1 cellular context compared by ENCODE assay signal in genomic region chr1:42657981-42658879, GRCh38.
TF ChIP-seq lines count a peak whose summit lies in the region.

TSS of gene PPIH (plus strand) at chr1:42658423. CDS start at chr1:42658447, 24 bp downstream.

TF ChIP-seq in K562, 482 proteins besides CTCF, POLR2A, EP300 and RAD21 (continued from another document and continues in another):
- no peak for TF ChIP-seq CHD4 (IDR thresholded peaks at IDR 0.05; ENCODE audit: insufficient read depth, insufficient replicate concordance, low read depth, low read length, poor library complexity, severe bottlenecking)
- TF ChIP-seq TFAP4 (CRISPR knock-in tag; IDR thresholded peaks at IDR 0.05; ENCODE audit: borderline replicate concordance) = peak; percentile 86
- no peak for TF ChIP-seq ZNF41 (CRISPR knock-in tag; conservative IDR thresholded peaks at IDR 0.05)
- TF ChIP-seq POU5F1 (IDR thresholded peaks at IDR 0.05; ENCODE audit: borderline replicate concordance, low read depth, low read length, partially characterized antibody) = no peak
- TF ChIP-seq HCFC1 (IDR thresholded peaks at IDR 0.05; ENCODE audit: low read depth, low read length) = peak; percentile 85
- TF ChIP-seq ZBTB8A (IDR thresholded peaks at IDR 0.05; ENCODE audit: partially characterized antibody) = no peak
- TF ChIP-seq ETS2 (tag; IDR thresholded peaks at IDR 0.05; ENCODE audit: borderline replicate concordance, poor library complexity, severe bottlenecking) = no peak
- peak; percentile 54; the same call in 1 of the 2 replicates for TF ChIP-seq MTA1 (IDR thresholded peaks at IDR 0.05; ENCODE audit: borderline replicate concordance)
- peak; percentile 99 for TF ChIP-seq NR2C2 (CRISPR knock-in tag; IDR thresholded peaks at IDR 0.05)
- TF ChIP-seq NR2C2 (tag; IDR thresholded peaks at IDR 0.05) = peak; percentile 100
- no peak for TF ChIP-seq BRD9 (IDR thresholded peaks at IDR 0.05; ENCODE audit: low read depth, partially characterized antibody)
- TF ChIP-seq CCAR2 (IDR thresholded peaks at IDR 0.05; ENCODE audit: low read depth, low read length) = no peak
- TF ChIP-seq SOX6 (IDR thresholded peaks at IDR 0.05) = peak; percentile 69
- TF ChIP-seq C11orf30 (IDR thresholded peaks at IDR 0.05; ENCODE audit: low read depth) = peak; percentile 96
- peak in 1 of 2 experiments; percentile 92; a peak in 2 of 4 replicates for TF ChIP-seq KDM4B (IDR thresholded peaks at IDR 0.05; ENCODE audit: borderline replicate concordance in 2 of 2, low read depth in 1 of 2)
- TF ChIP-seq ZNF551 (CRISPR knock-in tag; IDR thresholded peaks at IDR 0.05) = no peak
- no peak for TF ChIP-seq ZNF707 (CRISPR knock-in tag; conservative IDR thresholded peaks at IDR 0.05)
- TF ChIP-seq NFIX (CRISPR knock-in tag; IDR thresholded peaks at IDR 0.05; ENCODE audit: low read depth) = no peak
- peak; percentile 80 for TF ChIP-seq NFRKB (IDR thresholded peaks at IDR 0.05; ENCODE audit: low read depth)
- TF ChIP-seq ARID2 (IDR thresholded peaks at IDR 0.05) = no peak
- no peak; the same call in 1 of the 2 replicates for TF ChIP-seq KLF1 (tag; IDR thresholded peaks at IDR 0.05)
- no peak for TF ChIP-seq IRF1 (CRISPR knock-in tag; IDR thresholded peaks at IDR 0.05; ENCODE audit: borderline replicate concordance)
- no peak for TF ChIP-seq SRSF3 (IDR thresholded peaks at IDR 0.05; ENCODE audit: insufficient read depth, low read length)
- no peak for TF ChIP-seq TSC22D4 (tag; IDR thresholded peaks at IDR 0.05)
- no peak for TF ChIP-seq ZNF408 (CRISPR knock-in tag; IDR thresholded peaks at IDR 0.05; ENCODE audit: low read depth)
- TF ChIP-seq CBFB (CRISPR knock-in tag; IDR thresholded peaks at IDR 0.05) = 0 out of 2 replicates have a peak, but pooled peaks have one; percentile 51
- TF ChIP-seq DLX4 (CRISPR knock-in tag; IDR thresholded peaks at IDR 0.05) = no peak
- no peak for TF ChIP-seq U2AF2 (optimal IDR thresholded peaks at IDR 0.05; ENCODE audit: low read depth, low read length)
- no peak for TF ChIP-seq BRCA1 (IDR thresholded peaks at IDR 0.05)
- no peak; the same call in 1 of the 2 replicates for TF ChIP-seq BRCA1 (CRISPR knock-in tag; IDR thresholded peaks at IDR 0.05)
- no peak for TF ChIP-seq ARID3B (CRISPR knock-in tag; IDR thresholded peaks at IDR 0.05; ENCODE audit: borderline replicate concordance)
- no peak for TF ChIP-seq ZNF324 (CRISPR knock-in tag; IDR thresholded peaks at IDR 0.05)
- TF ChIP-seq CREB1 (IDR thresholded peaks at IDR 0.05) = peak; percentile 80
- TF ChIP-seq CREB1 (CRISPR knock-in tag; IDR thresholded peaks at IDR 0.05) = peak; percentile 90
- TF ChIP-seq ZNF589 (CRISPR knock-in tag; IDR thresholded peaks at IDR 0.05; ENCODE audit: low read depth) = 0 out of 2 replicates have a peak, but pooled peaks have one; percentile 24
- TF ChIP-seq ZNF507 (tag; conservative IDR thresholded peaks at IDR 0.05) = no peak
- peak; percentile 85 to 88 for TF ChIP-seq NRF1 (conservative IDR thresholded peaks at IDR 0.05 in 1 of 2, IDR thresholded peaks at IDR 0.05 in 1 of 2)
- no peak for TF ChIP-seq CHD1 (IDR thresholded peaks at IDR 0.05; ENCODE audit: low read length)
- peak; percentile 55 for TF ChIP-seq PRDM10 (IDR thresholded peaks at IDR 0.05; ENCODE audit: partially characterized antibody)
- peak; percentile 94 for TF ChIP-seq KDM5B (IDR thresholded peaks at IDR 0.05; ENCODE audit: insufficient replicate concordance, low read depth, low read length)
- TF ChIP-seq CBX3 (IDR thresholded peaks at IDR 0.05; ENCODE audit: borderline replicate concordance in 1 of 2, low read length in 2 of 2) = peak in 1 of 2 experiments; percentile 89; a peak in 2 of 3 replicates
- no peak for TF ChIP-seq ELK3 (CRISPR knock-in tag; IDR thresholded peaks at IDR 0.05)
- 0 out of 2 replicates have a peak, but pooled peaks have one; percentile 15 for TF ChIP-seq ZNF316 (IDR thresholded peaks at IDR 0.05)
- peak; percentile 71; the same call in 1 of the 2 replicates for TF ChIP-seq OTX1 (CRISPR knock-in tag; IDR thresholded peaks at IDR 0.05)
- no peak for TF ChIP-seq GATA2 (CRISPR knock-in tag; IDR thresholded peaks at IDR 0.05)
- no peak for TF ChIP-seq PHB2 (IDR thresholded peaks at IDR 0.05; ENCODE audit: low read depth)
- TF ChIP-seq IRF9 (tag; IDR thresholded peaks at IDR 0.05) = no peak
- TF ChIP-seq EHMT2 (IDR thresholded peaks at IDR 0.05) = peak; percentile 52; the same call in 1 of the 2 replicates
- no peak for TF ChIP-seq ZNF717 (CRISPR knock-in tag; IDR thresholded peaks at IDR 0.05)
- TF ChIP-seq RBFOX2 (IDR thresholded peaks at IDR 0.05; ENCODE audit: low read depth, low read length) = peak; percentile 98
- peak; percentile 54; the same call in 1 of the 2 replicates for TF ChIP-seq REST (CRISPR knock-in tag; IDR thresholded peaks at IDR 0.05; ENCODE audit: low read depth)
- TF ChIP-seq NFXL1 (CRISPR knock-in tag; IDR thresholded peaks at IDR 0.05) = peak; percentile 76; the same call in 1 of the 2 replicates
- no peak for TF ChIP-seq U2AF1 (optimal IDR thresholded peaks at IDR 0.05; ENCODE audit: low read depth, low read length)
- peak; percentile 78; the same call in 1 of the 2 replicates for TF ChIP-seq CTBP1 (IDR thresholded peaks at IDR 0.05; ENCODE audit: borderline replicate concordance)
- TF ChIP-seq SP2 (IDR thresholded peaks at IDR 0.05; ENCODE audit: extremely low read depth, low read depth, low read length, poor library complexity, severe bottlenecking) = peak; percentile 19
- peak; percentile 68; the same call in 1 of the 2 replicates for TF ChIP-seq ZBTB2 (IDR thresholded peaks at IDR 0.05)
- TF ChIP-seq ZNF239 (CRISPR knock-in tag; IDR thresholded peaks at IDR 0.05) = no peak
- no peak; the same call in 1 of the 2 replicates for TF ChIP-seq TGIF2 (CRISPR knock-in tag; IDR thresholded peaks at IDR 0.05)
